Comparison of ENCODE assay signal across 17 cellular contexts in the genomic region with DNA sequence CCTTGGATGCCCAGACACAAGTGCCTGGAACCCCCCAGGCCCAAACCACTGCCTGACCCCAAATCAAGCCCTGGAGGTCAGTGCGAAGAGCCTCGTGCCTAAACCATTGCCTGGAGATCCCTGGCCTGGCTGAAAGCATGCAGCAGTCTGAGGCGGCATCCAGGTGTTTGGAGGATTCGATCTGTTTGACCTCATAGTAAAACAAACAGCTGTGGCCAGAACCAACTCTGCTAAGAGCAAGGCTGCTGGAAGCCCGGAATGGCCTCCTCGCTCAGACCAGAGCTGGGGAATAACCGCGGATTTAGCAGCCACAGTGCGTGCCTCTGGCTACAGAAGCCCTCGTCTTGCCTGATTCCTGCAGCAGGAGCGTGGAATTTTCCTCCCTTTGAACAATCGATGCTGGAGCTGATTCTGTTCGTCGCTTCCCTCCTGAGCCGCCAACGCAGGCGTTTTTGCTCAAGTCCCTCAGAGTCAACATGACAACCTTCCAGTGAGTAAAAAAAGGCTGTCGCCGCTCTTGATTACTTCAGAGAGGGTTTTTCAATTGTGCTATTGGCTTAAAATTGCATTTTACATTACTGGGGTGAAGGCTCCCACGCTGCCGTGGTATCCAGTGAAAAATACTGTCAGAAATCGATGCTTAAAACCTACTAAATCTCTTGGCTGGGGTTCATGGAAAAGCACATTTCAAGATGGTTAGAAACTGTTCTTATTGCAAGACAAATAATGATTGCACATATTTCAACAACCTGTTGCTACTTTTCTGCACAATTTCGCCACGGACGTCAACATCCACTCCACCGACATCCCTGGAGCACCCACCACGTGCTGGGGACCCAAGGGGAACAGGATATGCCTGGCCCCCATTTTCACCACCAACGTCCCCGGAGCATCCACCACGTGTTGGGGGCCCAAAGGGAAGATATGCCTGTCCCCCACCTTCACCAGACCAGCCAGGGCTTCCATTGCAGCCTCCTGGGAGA.
"Had no signal": no experiment of that assay in that cellular context is flagged by ENCODE, and none has a peak within 500 bp of the region (broad histone marks: within the 10 kb centered on the region; RNA-seq: fewer than 3 reads in every experiment).

No MANE protein-coding gene starts in this region.

- H3K36me3 ChIP-seq: ascending aorta, esophagus muscularis mucosa, gastroesophageal sphincter, heart right ventricle, transverse colon, uterus had no signal

- H3K9me3 ChIP-seq: ascending aorta, esophagus muscularis mucosa, gastroesophageal sphincter, heart right ventricle, transverse colon, uterus had no signal

- H3K4me3 ChIP-seq: ascending aorta, esophagus muscularis mucosa, gastroesophageal sphincter, heart right ventricle, transverse colon, uterus had no signal

- ATAC-seq: activated CD4-positive, CD25-positive, alpha-beta regulatory T cell treated with anti-CD3 and anti-CD28 coated beads, Interleukin-2, amount 50 U/mL, for 24 hours; activated CD8-positive, alpha-beta T cell treated with anti-CD3 and anti-CD28 coated beads, Interleukin-2, amount 10 ng/mL, durations not matched to agents 7 days and 5 days; gastroesophageal sphincter; heart right ventricle; naive thymus-derived CD4-positive, alpha-beta T cell; stimulated activated naive CD8-positive, alpha-beta T cell treated with anti-CD3 and anti-CD28 coated beads, Interleukin-15, Interleukin-2, amounts not matched to agents 100 U/mL and 50 U/mL, for 24 hours had no signal

- H3K4me1 ChIP-seq: ascending aorta had no signal

- H3K27me3 ChIP-seq: ascending aorta, uterus had no signal

- H3K27ac ChIP-seq: ascending aorta, esophagus muscularis mucosa, gastroesophageal sphincter, heart right ventricle, transverse colon, uterus had no signal

- DNase-seq: activated CD4-positive, alpha-beta T cell treated with anti-CD3 and anti-CD28 coated beads, Interleukin-2, amount 10 ng/mL, durations not matched to agents 7 days and 5 days; activated CD8-positive, alpha-beta T cell treated with anti-CD3 and anti-CD28 coated beads, Interleukin-2, amount 10 ng/mL, durations not matched to agents 7 days and 5 days; activated naive CD4-positive, alpha-beta T cell treated with Interleukin-2 at 50 U/mL for 16 hours; activated T-cell treated with anti-CD3 and anti-CD28 coated beads, Interleukin-2, amount 50 U/mL, for 24 hours; effector memory CD4-positive, alpha-beta T cell; heart right ventricle; mesenchymal stem cell; naive thymus-derived CD4-positive, alpha-beta T cell; stimulated activated CD4-positive, alpha-beta T cell treated with anti-CD3 and anti-CD28 coated beads, Interleukin-2, amount 100 ng/mL, for 24 hours; stimulated activated naive CD8-positive, alpha-beta T cell treated with anti-CD3 and anti-CD28 coated beads, Interleukin-15, Interleukin-2, amounts not matched to agents 100 U/mL and 50 U/mL, for 24 hours; substantia nigra; transverse colon; uterus had no signal
